Comparison of ENCODE assay signal across 10 cellular contexts in genomic region chr11:95279921-95280861, GRCh38. TPM values are rescaled to one million over a fixed set of nuclear protein-coding genes. Genes with fewer than 3 reads are reported as not detected.
DNase-seq lines count a peak whose midpoint lies in the region; ATAC-seq and TF ChIP-seq lines count a peak whose summit lies in the region.
"Had no signal": no experiment of that assay in that cellular context is flagged by ENCODE, and none has a peak within 500 bp of the region (broad histone marks: within the 10 kb centered on the region; RNA-seq: fewer than 3 reads in every experiment).

No MANE protein-coding gene starts in this region.

- H3K27me3 Mint-ChIP-seq in WTC11 (ENCODE audit: low read depth) = no peaks in the 10 kb centered on the region; the same call in 1 of the 2 replicates
- no peaks in the 10 kb centered on the region for H3K27me3 Mint-ChIP-seq in HFFc6 (ENCODE audit: insufficient read depth)
- peaks cover 9 to 10% of the 10 kb centered on the region in 2 donors for H3K27me3 Mint-ChIP-seq in natural killer cell (ENCODE audit: low read depth in 2 of 2)

- H3K4me3 ChIP-seq in BE2C (ENCODE audit: low read depth, low read length) (no peak overlapping the region), HAP-1 (no peak overlapping the region)
- H3K4me3 ChIP-seq: BLaER1 had no signal

- in situ Hi-C loops in HAP-1 (cut with MboI; ENCODE audit: low sequenced_read_pairs) = no loop called here

- H3K4me3 Mint-ChIP-seq in WTC11 (peak overlapping the region; percentile 6; the same call in 1 of the 2 replicates), HFFc6 (no peak overlapping the region), natural killer cell (no peak overlapping the region)

- peak; percentile 75 for DNase-seq in BE2C
- peak; percentile 82 to 95 for DNase-seq in HAP-1 (ENCODE audit: low spot score in 2 of 2)
- DNase-seq in WTC11 (ENCODE audit: low spot score) = peak; percentile 44
- peak; percentile 36 for DNase-seq in kidney glomerular epithelial cell (lab: John Stamatoyannopoulos, UW)
- DNase-seq in HFFc6 = no peak
- no peak for DNase-seq in NCI-H524 treated with DMSO at 0.1 percent for 48 hours (lab: John Stamatoyannopoulos, UW)
- no peak for DNase-seq in natural killer cell
- DNase-seq: NCI-H187 had no signal

- H3K4me1 Mint-ChIP-seq in WTC11 (peaks cover 45% of the 10 kb centered on the region), HFFc6 (ENCODE audit: low read depth) (no peaks in the 10 kb centered on the region), natural killer cell (no peaks in the 10 kb centered on the region)

- H3K9me3 Mint-ChIP-seq in WTC11 = peaks cover 3% of the 10 kb centered on the region; the same call in 1 of the 2 replicates
- no peaks in the 10 kb centered on the region for H3K9me3 Mint-ChIP-seq in HFFc6
- no peaks in the 10 kb centered on the region for H3K9me3 Mint-ChIP-seq in natural killer cell

- POLR2A ChIA-PET in WTC11 (lab: Charles Lee) = no interaction called here

- H3K9me3 ChIP-seq in BE2C (no peaks in the 10 kb centered on the region), HAP-1 (no peaks in the 10 kb centered on the region)
- H3K9me3 ChIP-seq: BLaER1 had no signal

- TF ChIP-seq CTCF in BE2C (IDR thresholded peaks at IDR 0.05; ENCODE audit: low read depth, low read length) (no peak), WTC11 (IDR thresholded peaks at IDR 0.05) (no peak), HFFc6 (IDR thresholded peaks at IDR 0.05) (no peak), natural killer cell (IDR thresholded peaks at IDR 0.05) (no peak)

- H3K27ac Mint-ChIP-seq in WTC11 (peak overlapping the region; percentile 61), HFFc6 (no peak overlapping the region), natural killer cell (no peak overlapping the region)

- intact Hi-C loops in natural killer cell (cut with micrococcal nuclease) = no loop called here

- no peaks in the 10 kb centered on the region for H3K27me3 ChIP-seq in BE2C
- H3K27me3 ChIP-seq in HAP-1 (ENCODE audit: low read depth) = no peaks in the 10 kb centered on the region
- H3K27me3 ChIP-seq: BLaER1 had no signal

- CTCF ChIA-PET in WTC11 (lab: Charles Lee) = interaction anchor here (1.2 to 1.6 kb wide), 3 partner anchors 26 to 125 kb away, joined by 3 to 4 read pairs (median 3); partner anchors contain the start of gene SESN3

- no peaks in the 10 kb centered on the region for H3K36me3 ChIP-seq in BE2C
- H3K36me3 ChIP-seq in HAP-1 (replicated peaks) = no peaks in the 10 kb centered on the region
- H3K36me3 ChIP-seq: BLaER1 had no signal

- no peaks in the 10 kb centered on the region for H3K36me3 Mint-ChIP-seq in WTC11
- H3K36me3 Mint-ChIP-seq in HFFc6 (ENCODE audit: low read depth) = no peaks in the 10 kb centered on the region
- H3K36me3 Mint-ChIP-seq in natural killer cell = no peaks in the 10 kb centered on the region

- H3K4me1 ChIP-seq in BE2C (no peaks in the 10 kb centered on the region; the same call in none of the 2 replicates), HAP-1 (peaks cover 45% of the 10 kb centered on the region)
- H3K4me1 ChIP-seq: BLaER1 had no signal

- ATAC-seq in WTC11 (peak; percentile 87), HG03108 (IDR thresholded peaks at IDR 0.05; ENCODE audit: unreplicated experiment) (no peak), natural killer cell (no peak)

TF ChIP-seq in WTC11, 78 proteins besides CTCF, POLR2A, EP300 and RAD21:
- 0 out of 2 replicates have a peak, but pooled peaks have one; percentile 6 for TF ChIP-seq ZNF423 (CRISPR knock-in tag; IDR thresholded peaks at IDR 0.05)
- no peak for TF ChIP-seq FOXP1 (CRISPR knock-in tag; IDR thresholded peaks at IDR 0.05; ENCODE audit: borderline replicate concordance)

RNA-seq across cellular contexts. Expression of gene SESN3, which starts 49.2 kb away (rescaled TPM):
- 3.3 TPM for polyA plus RNA-seq in BE2C (2012; ENCODE audit: insufficient read depth, insufficient read length, low read depth)
- total RNA-seq in WTC11 (2021) (34.9 to 38.2 TPM (median 35.1 TPM) in 3 replicates), natural killer cell (10 to 100 TPM in 1 of 3 donors, 1 to 10 TPM in 2; 5.5 to 10.2 (median 7.6) TPM)
- total RNA-seq in HFFc6 (2021; fragmentation: NEBNext Ultra II Directional; extraction: Animal tissue kit (Norgen Biotek cat#: 25700)) = under 1 TPM; 0.12 to 0.28 (median 0.21) TPM

Comparison
In these comparisons a context has a peak if more than half of its experiments do, and no peak if none do; other contexts are left out.
1. DNase-seq: peak in BE2C (single experiment), HAP-1 (2 of 2), WTC11 (single experiment) and kidney glomerular epithelial cell (single experiment); none in HFFc6 (single experiment), NCI-H524 treated with DMSO at 0.1 percent for 48 hours (single experiment) and natural killer cell (single experiment).
2. RNA of gene SESN3, which starts 49.2 kb away (total RNA-seq): 34.9 to 38.2 TPM in WTC11 and 5.5 to 10.2 TPM in natural killer cell; 0.12 to 0.28 TPM in HFFc6; every median in the first group is over 4 times any median in the second.